In genomic region chr14:44149597-44149996, GRCh38 we compare ENCODE assay signal across 8 cellular contexts.
A peak's percentile ranks its signal among the peaks of the same experiment; 100 is the strongest.
DNase-seq lines count a peak whose midpoint lies in the region; ATAC-seq and TF ChIP-seq lines count a peak whose summit lies in the region.

No MANE protein-coding gene starts in this region.

- H3K4me1 ChIP-seq in OCI-LY3 (ENCODE audit: low read length), result peaks cover 6% of the 10 kb centered on the region
- H3K4me1 ChIP-seq in iPS DF 6.9 (ENCODE audit: control insufficient read depth, insufficient read depth, low read length), result no peaks in the 10 kb centered on the region

- H3K4me3 ChIP-seq in OCI-LY3 (ENCODE audit: low read length) (no peak overlapping the region), iPS DF 6.9 (ENCODE audit: low read length) (no peak overlapping the region)

- H3K27ac ChIP-seq in OCI-LY3 (ENCODE audit: low read length), result no peak overlapping the region
- no peak overlapping the region for H3K27ac ChIP-seq in iPS DF 6.9 (ENCODE audit: low read length)

- H3K79me2 ChIP-seq in OCI-LY3 (ENCODE audit: low read length), result no peaks in the 10 kb centered on the region

- peak; percentile 82 for TF ChIP-seq CTCF in OCI-LY3 (IDR thresholded peaks at IDR 0.05; ENCODE audit: low read depth, low read length)

- H4K20me1 ChIP-seq in OCI-LY3 (ENCODE audit: insufficient read depth, low read length), result no peaks in the 10 kb centered on the region

- no peaks in the 10 kb centered on the region for H3K9me3 ChIP-seq in OCI-LY3 (ENCODE audit: insufficient read depth, low read length)
- H3K9me3 ChIP-seq in iPS DF 6.9 (ENCODE audit: control insufficient read depth, insufficient read depth, low read length), result no peaks in the 10 kb centered on the region

- no peak for ATAC-seq in GM18502 (IDR thresholded peaks at IDR 0.05; ENCODE audit: poor library complexity, unreplicated experiment)
- ATAC-seq in GM21526 (IDR thresholded peaks at IDR 0.05; ENCODE audit: low FRiP score, unreplicated experiment), result no peak

- intact Hi-C loops in posterior vena cava (cut with DNase I), result no loop called here

- DNase-seq in DMS53 (lab: John Stamatoyannopoulos, UW), result peak; percentile 76
- peak; percentile 15 for DNase-seq in HuH-7 (ENCODE audit: low spot score)
- DNase-seq in iPS DF 6.9 (ENCODE audit: low read depth, low spot score), result peak; percentile 84
- no peak for DNase-seq in posterior vena cava (ENCODE audit: low spot score)
- DNase-seq in KG1 (lab: John Stamatoyannopoulos, UW), result no peak

- no peak overlapping the region for H3K4me2 ChIP-seq in OCI-LY3 (ENCODE audit: low read length)

- H3K36me3 ChIP-seq in OCI-LY3 (replicated peaks; ENCODE audit: low read depth, low read length), result no peaks in the 10 kb centered on the region
- no peaks in the 10 kb centered on the region for H3K36me3 ChIP-seq in iPS DF 6.9 (ENCODE audit: control insufficient read depth, insufficient read depth, low read length)

- H3K27me3 ChIP-seq in OCI-LY3 (ENCODE audit: low read depth, low read length) (no peaks in the 10 kb centered on the region), iPS DF 6.9 (ENCODE audit: control insufficient read depth, insufficient read depth, low read length) (no peaks in the 10 kb centered on the region)

- WGBS in iPS DF 6.9 (ENCODE audit: insufficient coverage, insufficient read length), result no CpG with 5 or more reads among the region's 3 CpGs

- H2AFZ ChIP-seq in OCI-LY3 (ENCODE audit: low read depth, low read length), result no peak overlapping the region

- no peak overlapping the region for H3K9ac ChIP-seq in OCI-LY3 (ENCODE audit: low read length)

Comparison
In these comparisons a context has a peak if more than half of its experiments do, and no peak if none do; other contexts are left out.
1. DNase-seq: peak in DMS53 (single experiment), HuH-7 (single experiment) and iPS DF 6.9 (single experiment); none in posterior vena cava (single experiment) and KG1 (single experiment).